ENCODE assay signal across 8 cellular contexts in genomic region chr9:133558191-133559126, GRCh38. TPM values are rescaled to one million over a fixed set of nuclear protein-coding genes. Genes with fewer than 3 reads are reported as not detected.
A peak's percentile ranks its signal among the peaks of the same experiment; 100 is the strongest.
DNase-seq lines count a peak whose midpoint lies in the region; ATAC-seq and TF ChIP-seq lines count a peak whose summit lies in the region.

No MANE protein-coding gene starts in this region.

- POLR2A ChIA-PET in Panc1 (lab: Charles Lee) (no interaction called here), T-cell (lab: Charles Lee) (no interaction called here)
- POLR2A ChIA-PET in naive thymus-derived CD4-positive, alpha-beta T cell (lab: Charles Lee) = no interaction called here

- H3K4me1 Mint-ChIP-seq in endodermal cell (peaks cover 12% of the 10 kb centered on the region), T-cell (peaks cover 12 to 20% (median 19%) of the 10 kb centered on the region in 3 donors)
- peaks cover 0 to 14% (median 7%) of the 10 kb centered on the region in 7 donors for H3K4me1 Mint-ChIP-seq in naive thymus-derived CD4-positive, alpha-beta T cell
- H3K4me1 Mint-ChIP-seq in activated T-helper 2 cell treated with anti-CD3 and anti-CD28 coated beads, Interferon-gamma antibody, Interleukin-2, Interleukin-4, amounts not matched to agents 10 μg/mL and 5 μg/mL and 100 μg/mL, durations not matched to agents 14 hours and 24 hours and 36 hours (ENCODE audit: low read depth) = peaks cover 6% of the 10 kb centered on the region

- TF ChIP-seq EP300 in upper lobe of left lung (IDR thresholded peaks at IDR 0.05) = peak in 2 of 4 donors; percentile 8 to 19

- DNase-seq in BE2C = peak; percentile 77
- no peak for DNase-seq in Panc1 (ENCODE audit: low read depth, low spot score)
- peak; percentile 76 for DNase-seq in endodermal cell
- no peak for DNase-seq in naive thymus-derived CD4-positive, alpha-beta T cell
- DNase-seq in upper lobe of left lung = peak in 1 of 2 donors; percentile 66
- DNase-seq in T-cell = no peak
- DNase-seq in activated T-helper 2 cell treated with anti-CD3 and anti-CD28 coated beads, Interferon-gamma antibody, Interleukin-2, Interleukin-4, amounts not matched to agents 10 μg/mL and 5 μg/mL and 100 μg/mL, durations not matched to agents 14 hours and 24 hours and 36 hours (ENCODE audit: low spot score) = no peak

- in situ Hi-C loops in Panc1 (cut with HindIII; ENCODE audit: low pct_unique_long_range_greater_than_20kb, low sequenced_read_pairs) = no loop called here

- H3K9ac ChIP-seq in endodermal cell (ENCODE audit: extremely low read depth, low read length, poor library complexity, severe bottlenecking) = no peak overlapping the region

- ATAC-seq in GM21576 (IDR thresholded peaks at IDR 0.05; ENCODE audit: unreplicated experiment) (peak; percentile 41), Panc1 (peak; percentile 76), upper lobe of left lung (ENCODE audit: low FRiP score in 2 of 2) (peak in 1 of 2 donors; percentile 64), T-cell (replicated peaks in 1 of 4) (no peak)
- ATAC-seq in naive thymus-derived CD4-positive, alpha-beta T cell = peak; percentile 52

- H3K36me3 ChIP-seq in BE2C (peaks cover 15% of the 10 kb centered on the region), Panc1 (ENCODE audit: control insufficient read depth, insufficient read depth, low read length) (no peaks in the 10 kb centered on the region), endodermal cell (ENCODE audit: control insufficient read depth, insufficient read depth, low read length) (no peaks in the 10 kb centered on the region), upper lobe of left lung (peaks cover 0 to 31% (median 11%) of the 10 kb centered on the region in 4 donors)
- no peaks in the 10 kb centered on the region for H3K36me3 ChIP-seq in naive thymus-derived CD4-positive, alpha-beta T cell (ENCODE audit: control insufficient read depth in 2 of 3, insufficient read depth in 3 of 3, low read length in 3 of 3)

- H3K9me3 Mint-ChIP-seq in endodermal cell (no peaks in the 10 kb centered on the region), T-cell (no peaks in the 10 kb centered on the region)
- no peaks in the 10 kb centered on the region for H3K9me3 Mint-ChIP-seq in naive thymus-derived CD4-positive, alpha-beta T cell
- H3K9me3 Mint-ChIP-seq in activated T-helper 2 cell treated with anti-CD3 and anti-CD28 coated beads, Interferon-gamma antibody, Interleukin-2, Interleukin-4, amounts not matched to agents 10 μg/mL and 5 μg/mL and 100 μg/mL, durations not matched to agents 14 hours and 24 hours and 36 hours = no peaks in the 10 kb centered on the region

- 29 to 48% methylated on average over 20 to 31 of the region's 31 CpGs for WGBS in endodermal cell (ENCODE audit: insufficient coverage in 1 of 2, insufficient read length in 1 of 2), 2 experiments
- WGBS in upper lobe of left lung, 2 donors = 12 to 26% methylated on average over 31 of the region's 31 CpGs

- H3K27ac Mint-ChIP-seq in endodermal cell (no peak overlapping the region), T-cell (no peak overlapping the region)
- H3K27ac Mint-ChIP-seq in naive thymus-derived CD4-positive, alpha-beta T cell = peak overlapping the region in 1 of 9 donors; percentile 41
- H3K27ac Mint-ChIP-seq in activated T-helper 2 cell treated with anti-CD3 and anti-CD28 coated beads, Interferon-gamma antibody, Interleukin-2, Interleukin-4, amounts not matched to agents 10 μg/mL and 5 μg/mL and 100 μg/mL, durations not matched to agents 14 hours and 24 hours and 36 hours = no peak overlapping the region

- H3K9me3 ChIP-seq in BE2C (no peaks in the 10 kb centered on the region; the same call in 1 of the 2 replicates), Panc1 (ENCODE audit: control insufficient read depth, insufficient read depth, low read depth, low read length) (no peaks in the 10 kb centered on the region), endodermal cell (ENCODE audit: control insufficient read depth, low read length) (no peaks in the 10 kb centered on the region), upper lobe of left lung (no peaks in the 10 kb centered on the region)
- H3K9me3 ChIP-seq in naive thymus-derived CD4-positive, alpha-beta T cell (ENCODE audit: control insufficient read depth in 2 of 3, low read length in 3 of 3) = no peaks in the 10 kb centered on the region

- H3K27ac ChIP-seq in Panc1 (ENCODE audit: low read length) = no peak overlapping the region
- H3K27ac ChIP-seq in endodermal cell (ENCODE audit: low read depth, low read length) = peak overlapping the region; percentile 89
- no peak overlapping the region for H3K27ac ChIP-seq in naive thymus-derived CD4-positive, alpha-beta T cell (ENCODE audit: low read depth, low read length)
- peak overlapping the region; percentile 64 to 82 (median 74) for H3K27ac ChIP-seq in upper lobe of left lung

- H3K4me1 ChIP-seq in BE2C = peaks cover 38% of the 10 kb centered on the region
- H3K4me1 ChIP-seq in Panc1 (ENCODE audit: control insufficient read depth, insufficient read depth, low read length) = peaks cover 11% of the 10 kb centered on the region
- H3K4me1 ChIP-seq in endodermal cell (ENCODE audit: control insufficient read depth, insufficient read depth, low read length) = peaks cover 4% of the 10 kb centered on the region
- peaks cover 0 to 6% of the 10 kb centered on the region in 2 donors for H3K4me1 ChIP-seq in naive thymus-derived CD4-positive, alpha-beta T cell (ENCODE audit: control insufficient read depth in 2 of 2, insufficient read depth in 2 of 2, low read length in 2 of 2)
- peaks cover 28 to 57% (median 51%) of the 10 kb centered on the region in 4 donors for H3K4me1 ChIP-seq in upper lobe of left lung

- intact Hi-C loops in Panc1 (cut with micrococcal nuclease; ENCODE audit: unreplicated experiment) = no loop called here
- intact Hi-C loops in naive thymus-derived CD4-positive, alpha-beta T cell (cut with micrococcal nuclease) = no loop called here
- intact Hi-C loops in activated T-helper 2 cell treated with anti-CD3 and anti-CD28 coated beads, Interferon-gamma antibody, Interleukin-2, Interleukin-4, amounts not matched to agents 10 μg/mL and 5 μg/mL and 100 μg/mL, durations not matched to agents 14 hours and 24 hours and 36 hours (cut with micrococcal nuclease) = no loop called here

- H3K4me3 ChIP-seq in BE2C (ENCODE audit: low read depth, low read length) (0 out of 2 replicates have a peak overlapping the region, but pooled peaks have one; percentile 3), Panc1 (ENCODE audit: low read depth in 2 of 2, low read length in 2 of 2) (no peak overlapping the region), endodermal cell (ENCODE audit: low read length) (no peak overlapping the region), upper lobe of left lung (peak overlapping the region in 2 of 4 donors; percentile 0 to 10)
- H3K4me3 ChIP-seq in naive thymus-derived CD4-positive, alpha-beta T cell (ENCODE audit: low read length) = no peak overlapping the region

- CTCF ChIA-PET in Panc1 (lab: Charles Lee) = no interaction called here
- CTCF ChIA-PET in naive thymus-derived CD4-positive, alpha-beta T cell (lab: Charles Lee) = no interaction called here
- CTCF ChIA-PET in T-cell (lab: Charles Lee) = no interaction called here

- no peaks in the 10 kb centered on the region for H3K27me3 ChIP-seq in BE2C
- no peaks in the 10 kb centered on the region for H3K27me3 ChIP-seq in Panc1 (ENCODE audit: control insufficient read depth, insufficient read depth, low read length)
- H3K27me3 ChIP-seq in endodermal cell (ENCODE audit: control insufficient read depth, insufficient read depth, low read length, poor library complexity, severe bottlenecking) = no peaks in the 10 kb centered on the region
- no peaks in the 10 kb centered on the region for H3K27me3 ChIP-seq in naive thymus-derived CD4-positive, alpha-beta T cell (ENCODE audit: control insufficient read depth in 2 of 2, insufficient read depth in 2 of 2, low read length in 2 of 2)
- H3K27me3 ChIP-seq in upper lobe of left lung = no peaks in the 10 kb centered on the region

- BruUV-seq in Panc1 (replicated peaks; lab: Mats Ljungman, UMichigan) = no TSS peak

- no peak for TF ChIP-seq POLR2A in upper lobe of left lung (IDR thresholded peaks at IDR 0.05)

- H3K27me3 Mint-ChIP-seq in endodermal cell (ENCODE audit: insufficient read depth) (peaks cover 3% of the 10 kb centered on the region), T-cell (peaks cover 8 to 21% of the 10 kb centered on the region in 2 donors)
- peaks cover 0 to 11% (median 0%) of the 10 kb centered on the region in 5 donors for H3K27me3 Mint-ChIP-seq in naive thymus-derived CD4-positive, alpha-beta T cell
- H3K27me3 Mint-ChIP-seq in activated T-helper 2 cell treated with anti-CD3 and anti-CD28 coated beads, Interferon-gamma antibody, Interleukin-2, Interleukin-4, amounts not matched to agents 10 μg/mL and 5 μg/mL and 100 μg/mL, durations not matched to agents 14 hours and 24 hours and 36 hours (ENCODE audit: low read depth) = no peaks in the 10 kb centered on the region

- no peak for TF ChIP-seq CTCF in BE2C (IDR thresholded peaks at IDR 0.05; ENCODE audit: low read depth, low read length)
- no peak for TF ChIP-seq CTCF in Panc1 (IDR thresholded peaks at IDR 0.05)
- TF ChIP-seq CTCF in endodermal cell (conservative IDR thresholded peaks at IDR 0.05) = no peak
- TF ChIP-seq CTCF in upper lobe of left lung (IDR thresholded peaks at IDR 0.05) = no peak

- H3K4me3 Mint-ChIP-seq in endodermal cell (no peak overlapping the region), T-cell (peak overlapping the region in 1 of 3 donors; percentile 22)
- H3K4me3 Mint-ChIP-seq in naive thymus-derived CD4-positive, alpha-beta T cell = no peak overlapping the region
- no peak overlapping the region for H3K4me3 Mint-ChIP-seq in activated T-helper 2 cell treated with anti-CD3 and anti-CD28 coated beads, Interferon-gamma antibody, Interleukin-2, Interleukin-4, amounts not matched to agents 10 μg/mL and 5 μg/mL and 100 μg/mL, durations not matched to agents 14 hours and 24 hours and 36 hours (ENCODE audit: low read depth)

- H3K36me3 Mint-ChIP-seq in endodermal cell (ENCODE audit: low read depth) = no peaks in the 10 kb centered on the region
- H3K36me3 Mint-ChIP-seq in naive thymus-derived CD4-positive, alpha-beta T cell = peaks cover 0 to 8% (median 0%) of the 10 kb centered on the region in 5 donors
- no peaks in the 10 kb centered on the region for H3K36me3 Mint-ChIP-seq in T-cell
- H3K36me3 Mint-ChIP-seq in activated T-helper 2 cell treated with anti-CD3 and anti-CD28 coated beads, Interferon-gamma antibody, Interleukin-2, Interleukin-4, amounts not matched to agents 10 μg/mL and 5 μg/mL and 100 μg/mL, durations not matched to agents 14 hours and 24 hours and 36 hours (ENCODE audit: low read depth) = no peaks in the 10 kb centered on the region

RNA-seq across cellular contexts. Expression of gene ADAMTSL2, which starts 24.0 kb away (rescaled TPM):
- 26.1 TPM for polyA plus RNA-seq in BE2C (2012; ENCODE audit: insufficient read depth, insufficient read length, low read depth)
- 0.10 TPM for total RNA-seq in Panc1 (2021; ENCODE audit: unreplicated experiment)
- 0.25 TPM for polyA plus RNA-seq in Panc1 (2012; ENCODE audit: insufficient read length)
- total RNA-seq in endodermal cell = under 1 TPM; 0.18 to 0.93 TPM
- 2.2 TPM for polyA plus RNA-seq in endodermal cell (2013, experiment 1 of 2)
- polyA plus RNA-seq in endodermal cell (2013, experiment 2 of 2) = 3.0 TPM
- total RNA-seq in naive thymus-derived CD4-positive, alpha-beta T cell = 1 to 10 TPM in 1 of 5 experiments, under 1 TPM in 3, not detected in 1; 0.69 to 2.7 (median 0.81) TPM
- polyA plus RNA-seq in naive thymus-derived CD4-positive, alpha-beta T cell = under 1 TPM; 0.16 to 0.19 TPM
- 10 to 100 TPM in 4 of 6 donors, 1 to 10 TPM in 2; 1.4 to 34.8 (median 19.2) TPM for total RNA-seq in upper lobe of left lung
- total RNA-seq in T-cell = under 1 TPM; 0.16 to 0.76 (median 0.53) TPM
- not detected in 2 replicates for total RNA-seq in activated T-helper 2 cell treated with anti-CD3 and anti-CD28 coated beads, Interferon-gamma antibody, Interleukin-2, Interleukin-4, amounts not matched to agents 10 μg/mL and 5 μg/mL and 100 μg/mL, durations not matched to agents 14 hours and 24 hours and 36 hours

RNA-seq across cellular contexts. Expression of gene MYMK, which starts 33.7 kb away (rescaled TPM):
- polyA plus RNA-seq in BE2C (2012; ENCODE audit: insufficient read depth, insufficient read length, low read depth) = not detected
- total RNA-seq in Panc1 (2021; ENCODE audit: unreplicated experiment) (not detected), endodermal cell (not detected), upper lobe of left lung (not detected), T-cell (not detected)
- not detected for polyA plus RNA-seq in Panc1 (2012; ENCODE audit: insufficient read length)
- not detected for polyA plus RNA-seq in endodermal cell (2013, experiment 1 of 2)
- 0.50 TPM for polyA plus RNA-seq in endodermal cell (2013, experiment 2 of 2)
- total RNA-seq in naive thymus-derived CD4-positive, alpha-beta T cell = not detected
- polyA plus RNA-seq in naive thymus-derived CD4-positive, alpha-beta T cell = not detected
- total RNA-seq in activated T-helper 2 cell treated with anti-CD3 and anti-CD28 coated beads, Interferon-gamma antibody, Interleukin-2, Interleukin-4, amounts not matched to agents 10 μg/mL and 5 μg/mL and 100 μg/mL, durations not matched to agents 14 hours and 24 hours and 36 hours = not detected in 2 replicates

RNA-seq across cellular contexts. Expression of gene FAM163B, which starts 50.7 kb away (rescaled TPM):
- 8.5 TPM for polyA plus RNA-seq in BE2C (2012; ENCODE audit: insufficient read depth, insufficient read length, low read depth)
- total RNA-seq in Panc1 (2021; ENCODE audit: unreplicated experiment) (not detected), endodermal cell (not detected), upper lobe of left lung (not detected), T-cell (not detected)
- polyA plus RNA-seq in Panc1 (2012; ENCODE audit: insufficient read length) = not detected
- 1.4 TPM for polyA plus RNA-seq in endodermal cell (2013, experiment 1 of 2)
- polyA plus RNA-seq in endodermal cell (2013, experiment 2 of 2) = 1.8 TPM
- total RNA-seq in naive thymus-derived CD4-positive, alpha-beta T cell = not detected
- not detected for polyA plus RNA-seq in naive thymus-derived CD4-positive, alpha-beta T cell
- not detected in 2 replicates for total RNA-seq in activated T-helper 2 cell treated with anti-CD3 and anti-CD28 coated beads, Interferon-gamma antibody, Interleukin-2, Interleukin-4, amounts not matched to agents 10 μg/mL and 5 μg/mL and 100 μg/mL, durations not matched to agents 14 hours and 24 hours and 36 hours

Comparison
In these comparisons a context has a peak if more than half of its experiments do, and no peak if none do; other contexts are left out.
1. DNase-seq: peak in BE2C (single experiment) and endodermal cell (single experiment); none in Panc1 (single experiment), naive thymus-derived CD4-positive, alpha-beta T cell (0 of 9), T-cell (0 of 34) and activated T-helper 2 cell treated with anti-CD3 and anti-CD28 coated beads, Interferon-gamma antibody, Interleukin-2, Interleukin-4, amounts not matched to agents 10 μg/mL and 5 μg/mL and 100 μg/mL, durations not matched to agents 14 hours and 24 hours and 36 hours (single experiment).
2. ATAC-seq: peak in GM21576 (single experiment), Panc1 (single experiment) and naive thymus-derived CD4-positive, alpha-beta T cell (single experiment); none in T-cell (0 of 4).
3. H3K27ac ChIP-seq: peak in endodermal cell (single experiment) and upper lobe of left lung (4 of 4); none in Panc1 (single experiment) and naive thymus-derived CD4-positive, alpha-beta T cell (single experiment).